In genomic region chr10:96698305-96698704, GRCh38 we compare ENCODE assay signal across 7 cellular contexts. TPM values are rescaled to one million over a fixed set of nuclear protein-coding genes. Genes with fewer than 3 reads are reported as not detected.
A peak's percentile ranks its signal among the peaks of the same experiment; 100 is the strongest.
DNase-seq lines count a peak whose midpoint lies in the region; ATAC-seq and TF ChIP-seq lines count a peak whose summit lies in the region.
"Not testable (repeated sequence)": the region's sequence is repeated elsewhere in the genome, so short reads cannot be mapped to it uniquely, and the experiment has no call there.

No MANE protein-coding gene starts in this region.

- H3K27me3 ChIP-seq in CD8-positive, alpha-beta T cell (ENCODE audit: insufficient read depth, low read length); SU-DHL-6 (ENCODE audit: low read length): not testable (repeated sequence)

- POLR2A ChIA-PET in CD8-positive, alpha-beta T cell (lab: Charles Lee), result interaction anchor here (0.7 kb wide), 1 partner anchor 47 kb away, joined by 3 read pairs; no protein-coding TSS in a partner anchor
- POLR2A ChIA-PET in HEK293 (lab: Yijun Ruan, JAX), result not testable (repeated sequence)

- not testable (repeated sequence) for DNase-seq in CD8-positive, alpha-beta T cell; GM12865 (ENCODE audit: low read depth); chondrocyte (ENCODE audit: low spot score); natural killer cell

- peaks cover 93% of the 10 kb centered on the region for H3K79me2 ChIP-seq in SU-DHL-6 (ENCODE audit: insufficient read depth, low read length)

- H2AFZ ChIP-seq in SU-DHL-6 (ENCODE audit: low read depth, low read length, severe bottlenecking), result not testable (repeated sequence)

- H3K4me1 ChIP-seq in CD8-positive, alpha-beta T cell (ENCODE audit: insufficient read depth, low read length), result peaks cover 20% of the 10 kb centered on the region
- not testable (repeated sequence) for H3K4me1 ChIP-seq in HEK293 (ENCODE audit: control insufficient read depth, insufficient read depth, low read length)

- H3K9me3 ChIP-seq in CD8-positive, alpha-beta T cell (ENCODE audit: low read length); HEK293 (ENCODE audit: control insufficient read depth, insufficient read depth, low read depth, low read length); SU-DHL-6 (ENCODE audit: insufficient read depth, low read length): not testable (repeated sequence)

- H3K27me3 Mint-ChIP-seq in CD8-positive, alpha-beta T cell (ENCODE audit: low read depth); chondrocyte (ENCODE audit: low read depth); natural killer cell (ENCODE audit: low read depth in 2 of 2); stimulated activated memory B cell treated with anti-CD40 and anti-IgM and Interleukin-4, amounts not matched to agents 10 μg/mL and 1 μg/mL and 100 μg/mL, for 72 hours: not testable (repeated sequence)

- H3K4me2 ChIP-seq in SU-DHL-6 (ENCODE audit: low read depth, low read length, poor library complexity, severe bottlenecking), result peak overlapping the region; percentile 94

- H3K4me3 Mint-ChIP-seq in CD8-positive, alpha-beta T cell; chondrocyte (ENCODE audit: unreplicated experiment): not testable (repeated sequence)
- peak overlapping the region; percentile 47 for H3K4me3 Mint-ChIP-seq in natural killer cell
- H3K4me3 Mint-ChIP-seq in stimulated activated memory B cell treated with anti-CD40 and anti-IgM and Interleukin-4, amounts not matched to agents 10 μg/mL and 1 μg/mL and 100 μg/mL, for 72 hours, result peak overlapping the region; percentile 81

- intact Hi-C loops in CD8-positive, alpha-beta T cell (cut with DNase I, micrococcal nuclease); natural killer cell (cut with micrococcal nuclease): not testable (repeated sequence)

- CTCF ChIA-PET in CD8-positive, alpha-beta T cell (lab: Charles Lee), result interaction anchor here (1.1 kb wide), 1 partner anchor 43 kb away, joined by 3 read pairs; no protein-coding TSS in a partner anchor
- CTCF ChIA-PET in HEK293 (lab: Yijun Ruan, JAX), result interaction anchor here (0.6 to 0.7 kb wide), 2 partner anchors 15 to 282 kb away, joined by 3 read pairs; no protein-coding TSS in a partner anchor

- H3K36me3 Mint-ChIP-seq in CD8-positive, alpha-beta T cell; chondrocyte (ENCODE audit: low read depth); natural killer cell; stimulated activated memory B cell treated with anti-CD40 and anti-IgM and Interleukin-4, amounts not matched to agents 10 μg/mL and 1 μg/mL and 100 μg/mL, for 72 hours: not testable (repeated sequence)

- not testable (repeated sequence) for TF ChIP-seq CTCF in CD8-positive, alpha-beta T cell (IDR thresholded peaks at IDR 0.05); GM12865 (IDR thresholded peaks at IDR 0.05; ENCODE audit: insufficient read depth, low read depth, low read length, missing control alignments); HEK293 (tag by site-specific recombination; IDR thresholded peaks at IDR 0.05); SU-DHL-6 (IDR thresholded peaks at IDR 0.05; ENCODE audit: insufficient read depth, low read length, poor library complexity, severe bottlenecking); chondrocyte (IDR thresholded peaks at IDR 0.05); natural killer cell (IDR thresholded peaks at IDR 0.05)

- peaks cover 12% of the 10 kb centered on the region; the same call in 1 of the 2 replicates for H4K20me1 ChIP-seq in SU-DHL-6 (ENCODE audit: low read depth, low read length)

- not testable (repeated sequence) for H3K4me3 ChIP-seq in CD8-positive, alpha-beta T cell (ENCODE audit: low read depth, low read length); HEK293 (ENCODE audit: low read depth, low read length)
- H3K4me3 ChIP-seq in GM12865 (ENCODE audit: low read depth, low read length) (peak overlapping the region; percentile 57), SU-DHL-6 (ENCODE audit: insufficient read depth, low read length, poor library complexity, severe bottlenecking) (peak overlapping the region; percentile 76)

- peak overlapping the region; percentile 55 for H3K9ac ChIP-seq in SU-DHL-6 (ENCODE audit: low read length)

- H3F3A ChIP-seq in SU-DHL-6 (ENCODE audit: insufficient read depth), result peaks cover 66% of the 10 kb centered on the region

- H3K27ac Mint-ChIP-seq in CD8-positive, alpha-beta T cell, result peak overlapping the region; percentile 41
- H3K27ac Mint-ChIP-seq in chondrocyte (ENCODE audit: unreplicated experiment) (peak overlapping the region; percentile 73), natural killer cell (peak overlapping the region; percentile 56 to 98)
- peak overlapping the region; percentile 86 for H3K27ac Mint-ChIP-seq in stimulated activated memory B cell treated with anti-CD40 and anti-IgM and Interleukin-4, amounts not matched to agents 10 μg/mL and 1 μg/mL and 100 μg/mL, for 72 hours

- H3K27ac ChIP-seq in CD8-positive, alpha-beta T cell (ENCODE audit: low read depth, low read length); HEK293 (ENCODE audit: extremely low read depth, low read depth, low read length): not testable (repeated sequence)
- H3K27ac ChIP-seq in SU-DHL-6 (ENCODE audit: low read depth, low read length), result peak overlapping the region; percentile 98

- not testable (repeated sequence) for H3K9me2 ChIP-seq in SU-DHL-6 (replicated peaks; ENCODE audit: insufficient read depth, low read length)

- H3K4me1 Mint-ChIP-seq in CD8-positive, alpha-beta T cell (ENCODE audit: low read depth), result peaks cover 28% of the 10 kb centered on the region
- H3K4me1 Mint-ChIP-seq in chondrocyte (ENCODE audit: low read depth), result peaks cover 27% of the 10 kb centered on the region
- peaks cover 66 to 80% of the 10 kb centered on the region in 2 donors for H3K4me1 Mint-ChIP-seq in natural killer cell
- H3K4me1 Mint-ChIP-seq in stimulated activated memory B cell treated with anti-CD40 and anti-IgM and Interleukin-4, amounts not matched to agents 10 μg/mL and 1 μg/mL and 100 μg/mL, for 72 hours, result peaks cover 70% of the 10 kb centered on the region

- ATAC-seq in CD8-positive, alpha-beta T cell; natural killer cell; stimulated activated memory B cell treated with anti-CD40 and anti-IgM and Interleukin-4, amounts not matched to agents 10 μg/mL and 1 μg/mL and 100 μg/mL, for 72 hours: not testable (repeated sequence)

- not testable (repeated sequence) for H3K36me3 ChIP-seq in CD8-positive, alpha-beta T cell (ENCODE audit: insufficient read depth, low read length); HEK293 (ENCODE audit: control insufficient read depth in 2 of 2, insufficient read depth in 1 of 2, low read length in 2 of 2); SU-DHL-6 (ENCODE audit: low read length)

- H3K9me3 Mint-ChIP-seq in CD8-positive, alpha-beta T cell; chondrocyte (ENCODE audit: low read depth); natural killer cell; stimulated activated memory B cell treated with anti-CD40 and anti-IgM and Interleukin-4, amounts not matched to agents 10 μg/mL and 1 μg/mL and 100 μg/mL, for 72 hours: not testable (repeated sequence)

TF ChIP-seq in HEK293, 187 proteins besides CTCF, POLR2A, EP300 and RAD21:
- TF ChIP-seq ZNF664 (tag by site-specific recombination; IDR thresholded peaks at IDR 0.05), result 0 out of 2 replicates have a peak, but pooled peaks have one; percentile 11

RNA-seq across cellular contexts. Expression of gene PIK3AP1, which starts 22.0 kb away (rescaled TPM):
- 1 to 10 TPM; 5.6 to 5.7 TPM for total RNA-seq in CD8-positive, alpha-beta T cell
- total RNA-seq in chondrocyte (9.7 to 12.4 TPM (median 9.9 TPM) in 3 replicates), natural killer cell (100 to 1,000 TPM in 1 of 3 donors, 10 to 100 TPM in 2; 95.3 to 137 (median 97.1) TPM)
